9 cellular contexts compared by ENCODE assay signal in the genomic region with DNA sequence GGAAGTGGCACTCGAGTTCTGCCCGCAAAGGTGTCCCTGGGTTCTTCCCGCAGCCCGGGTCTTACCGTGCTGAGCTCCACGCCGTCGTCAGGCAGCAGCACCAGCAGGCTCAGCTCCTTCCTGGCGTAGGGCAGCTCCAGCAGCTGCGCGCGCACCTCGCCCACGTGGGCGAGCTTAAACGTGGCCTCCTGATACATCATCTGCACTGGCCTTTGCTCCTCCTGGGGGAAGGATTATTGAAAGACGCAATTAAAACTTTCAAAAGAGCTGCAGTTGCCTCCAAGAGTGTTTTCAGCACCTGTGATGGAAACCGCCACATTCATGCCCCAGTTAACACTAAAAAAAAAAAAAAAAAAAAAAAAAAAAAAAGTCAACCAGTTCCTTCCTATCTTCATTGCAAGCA. TPM values are rescaled to one million over a fixed set of nuclear protein-coding genes. Genes with fewer than 3 reads are reported as not detected.
DNase-seq lines count a peak whose midpoint lies in the region; ATAC-seq, FAIRE-seq and TF ChIP-seq lines count a peak whose summit lies in the region.
"Had no signal": no experiment of that assay in that cellular context is flagged by ENCODE, and none has a peak within 500 bp of the region (broad histone marks: within the 10 kb centered on the region; RNA-seq: fewer than 3 reads in every experiment).

No MANE protein-coding gene starts in this region.

- peak; percentile 35 to 89 (median 65) for DNase-seq in CD8-positive, alpha-beta T cell
- DNase-seq in activated CD4-positive, alpha-beta T cell treated with anti-CD3 and anti-CD28 coated beads, Interleukin-2, amount 50 U/mL, for 1 hour: peak; percentile 69
- DNase-seq in mucosa of descending colon (peak; percentile 89 to 93 (median 92)), HTR-8/SVneo (ENCODE audit: insufficient read length, low spot score) (no peak), AG08396 (ENCODE audit: low spot score) (no peak)

- no peaks in the 10 kb centered on the region for H3K9me3 ChIP-seq in CD8-positive, alpha-beta T cell (ENCODE audit: low read length)
- H3K9me3 ChIP-seq in mucosa of descending colon: no peaks in the 10 kb centered on the region

- H3K4me1 ChIP-seq in CD8-positive, alpha-beta T cell (ENCODE audit: insufficient read depth, low read length): peaks cover 29% of the 10 kb centered on the region
- peaks cover 12% of the 10 kb centered on the region for H3K4me1 ChIP-seq in mucosa of descending colon (ENCODE audit: low read depth)

- peak overlapping the region; percentile 69 for H3K4me3 Mint-ChIP-seq in CD8-positive, alpha-beta T cell

- H3K36me3 Mint-ChIP-seq in CD8-positive, alpha-beta T cell: peaks cover 79% of the 10 kb centered on the region

- peaks cover 67% of the 10 kb centered on the region for H3K4me1 Mint-ChIP-seq in CD8-positive, alpha-beta T cell (ENCODE audit: low read depth)

- H3K27ac ChIP-seq in CD8-positive, alpha-beta T cell (ENCODE audit: low read depth, low read length): peak overlapping the region; percentile 51
- H3K27ac ChIP-seq: SK-N-MC had no signal

- FAIRE-seq in HTR-8/SVneo (lab: Jason Lieb, UNC): no peak

- peaks cover 54% of the 10 kb centered on the region for H3K36me3 ChIP-seq in CD8-positive, alpha-beta T cell (ENCODE audit: insufficient read depth, low read length)
- no peaks in the 10 kb centered on the region for H3K36me3 ChIP-seq in mucosa of descending colon (ENCODE audit: low read depth)

- no peaks in the 10 kb centered on the region for H3K9me3 Mint-ChIP-seq in CD8-positive, alpha-beta T cell

- H3K27me3 ChIP-seq in CD8-positive, alpha-beta T cell (ENCODE audit: insufficient read depth, low read length): no peaks in the 10 kb centered on the region

- no peak for TF ChIP-seq CTCF in CD8-positive, alpha-beta T cell (IDR thresholded peaks at IDR 0.05)
- peak; percentile 9 for TF ChIP-seq CTCF in mucosa of descending colon (IDR thresholded peaks at IDR 0.05)

- H3K27me3 Mint-ChIP-seq in CD8-positive, alpha-beta T cell (ENCODE audit: low read depth): no peaks in the 10 kb centered on the region

- ATAC-seq in CD8-positive, alpha-beta T cell: peak; percentile 94
- peak; percentile 72 for ATAC-seq in HG02970 (IDR thresholded peaks at IDR 0.05; ENCODE audit: low FRiP score, unreplicated experiment)
- peak; percentile 95 for ATAC-seq in mucosa of descending colon
- no peak for ATAC-seq in GM18517 (IDR thresholded peaks at IDR 0.05; ENCODE audit: unreplicated experiment)
- ATAC-seq in HG02678 (IDR thresholded peaks at IDR 0.05; ENCODE audit: unreplicated experiment): no peak

- CTCF ChIA-PET in CD8-positive, alpha-beta T cell (lab: Charles Lee): interaction anchor here (0.8 to 1.8 kb wide), 11 partner anchors 9 to 98 kb away, joined by 3 to 9 read pairs (median 3); a partner anchor contains a TSS

- H3K27ac Mint-ChIP-seq in CD8-positive, alpha-beta T cell: peak overlapping the region; percentile 94

- H3K4me3 ChIP-seq in CD8-positive, alpha-beta T cell (ENCODE audit: low read depth, low read length): peak overlapping the region; percentile 9
- no peak overlapping the region for H3K4me3 ChIP-seq in mucosa of descending colon
- H3K4me3 ChIP-seq: SK-N-MC had no signal

- intact Hi-C loops in CD8-positive, alpha-beta T cell (cut with DNase I, micrococcal nuclease): loop anchor here in 1 of 2 experiments (5.0 kb wide), 1 partner anchor 34 kb away; no protein-coding TSS in a partner anchor
- intact Hi-C loops in mucosa of descending colon (cut with DNase I, micrococcal nuclease): no loop called here

- POLR2A ChIA-PET in CD8-positive, alpha-beta T cell (lab: Charles Lee): interaction anchor here (0.5 to 3.5 kb wide), 10 partner anchors 9 to 126 kb away, joined by 3 to 13 read pairs (median 6); a partner anchor contains a TSS

RNA-seq across cellular contexts. Expression of a gene that starts 11.3 kb away (rescaled TPM):
- 10 to 100 TPM; 36.0 to 39.1 TPM for total RNA-seq in CD8-positive, alpha-beta T cell
- 1 to 10 TPM; 3.7 to 6.4 (median 4.2) TPM for total RNA-seq in mucosa of descending colon

RNA-seq across cellular contexts. Expression of a gene that starts 50.1 kb away (rescaled TPM):
- 10 to 100 TPM; 48.8 to 50.7 TPM for total RNA-seq in CD8-positive, alpha-beta T cell
- total RNA-seq in mucosa of descending colon: 100 to 1,000 TPM in 2 of 3 donors, 10 to 100 TPM in 1; 66.7 to 187 (median 132) TPM

Comparison
In these comparisons a context has a peak if more than half of its experiments do, and no peak if none do; other contexts are left out.
1. ATAC-seq: peak in CD8-positive, alpha-beta T cell (single experiment), HG02970 (single experiment) and mucosa of descending colon (single experiment); none in GM18517 (single experiment) and HG02678 (single experiment).
2. DNase-seq: peak in CD8-positive, alpha-beta T cell (7 of 7), activated CD4-positive, alpha-beta T cell treated with anti-CD3 and anti-CD28 coated beads, Interleukin-2, amount 50 U/mL, for 1 hour (single experiment) and mucosa of descending colon (3 of 3); none in HTR-8/SVneo (single experiment) and AG08396 (single experiment).
3. RNA of a gene that starts 11.3 kb away (total RNA-seq): 36.0 to 39.1 TPM in CD8-positive, alpha-beta T cell; 3.7 to 6.4 TPM in mucosa of descending colon; every median in the first group is over 4 times any median in the second.